Comparison of ENCODE assay signal across 1 cellular context in genomic region chr1:16083486-16083885, GRCh38.
A peak's percentile ranks its signal among the peaks of the same experiment; 100 is the strongest.
TF ChIP-seq lines count a peak whose summit lies in the region.

No MANE protein-coding gene starts in this region.

TF ChIP-seq in HepG2, 621 proteins besides CTCF, POLR2A, EP300 and RAD21:
- TF ChIP-seq RBAK (CRISPR knock-in tag; IDR thresholded peaks at IDR 0.05) (no peak), HNRNPL (IDR thresholded peaks at IDR 0.05; ENCODE audit: low read depth, low read length) (0 out of 2 replicates have a peak, but pooled peaks have one; percentile 47)
